ENCODE assay signal across 18 cellular contexts in genomic region chr4:134628074-134628473, GRCh38.
DNase-seq lines count a peak whose midpoint lies in the region; ATAC-seq, FAIRE-seq and TF ChIP-seq lines count a peak whose summit lies in the region.
"Had no signal": no experiment of that assay in that cellular context is flagged by ENCODE, and none has a peak within 500 bp of the region (broad histone marks: within the 10 kb centered on the region; RNA-seq: fewer than 3 reads in every experiment).

No MANE protein-coding gene starts in this region.

- H4K20me1 ChIP-seq in HepG2 (ENCODE audit: insufficient read depth, low read length) (no peaks in the 10 kb centered on the region), osteoblast (ENCODE audit: insufficient read depth, low read length) (no peaks in the 10 kb centered on the region)

- H3K9ac ChIP-seq in HepG2 (ENCODE audit: insufficient read depth, low read depth, low read length) = no peak overlapping the region

- DNase-seq in HepG2 (ENCODE audit: low spot score) = no peak
- DNase-seq in right lobe of liver = no peak
- DNase-seq in amniotic epithelial cell (ENCODE audit: low read depth) = peak; percentile 15
- peak; percentile 18 for DNase-seq in fibroblast of villous mesenchyme (ENCODE audit: low read depth)
- DNase-seq in osteoblast (ENCODE audit: insufficient read length, low spot score, missing footprints) = no peak
- no peak for DNase-seq in RKO (ENCODE audit: low spot score)
- DNase-seq: CD4-positive, CD25-positive, alpha-beta regulatory T cell; H7; IMR-90; Kasumi-1; NCI-H1417 treated with DMSO at 0.1 percent for 48 hours; NCI-H2029 treated with DMSO at 0.1 percent for 48 hours; NCI-H524 treated with DMSO at 0.1 percent for 48 hours; SJCRH30 had no signal

- intact Hi-C loops in HepG2 (cut with micrococcal nuclease; ENCODE audit: unreplicated experiment) = no loop called here
- intact Hi-C loops in right lobe of liver (cut with DNase I) = no loop called here

- H3K27me3 ChIP-seq in HepG2 (ENCODE audit: control insufficient read depth in 1 of 2, insufficient read depth in 2 of 2, low read length in 2 of 2) (no peaks in the 10 kb centered on the region), right lobe of liver (no peaks in the 10 kb centered on the region), osteoblast (ENCODE audit: insufficient read depth, low read length) (no peaks in the 10 kb centered on the region)
- H3K27me3 ChIP-seq: SJCRH30 had no signal

- H3K36me3 ChIP-seq in HepG2 (replicated peaks in 1 of 2; ENCODE audit: control insufficient read depth in 1 of 2, insufficient read depth in 2 of 2, low read length in 2 of 2) (no peaks in the 10 kb centered on the region), right lobe of liver (no peaks in the 10 kb centered on the region), osteoblast (ENCODE audit: insufficient read depth, low read length) (no peaks in the 10 kb centered on the region)
- H3K36me3 ChIP-seq: SJCRH30 had no signal

- no peak for TF ChIP-seq POLR2A in HepG2 (IDR thresholded peaks at IDR 0.05; ENCODE audit: insufficient read depth in 1 of 2, low read depth in 2 of 2, low read length in 2 of 2)
- no peak for TF ChIP-seq POLR2A in right lobe of liver (IDR thresholded peaks at IDR 0.05)

- TF ChIP-seq CTCF in HepG2 (CRISPR knock-in tag; IDR thresholded peaks at IDR 0.05) (no peak), right lobe of liver (IDR thresholded peaks at IDR 0.05) (no peak), fibroblast of villous mesenchyme (IDR thresholded peaks at IDR 0.05; ENCODE audit: insufficient read depth, low read depth, low read length) (no peak), osteoblast (IDR thresholded peaks at IDR 0.05; ENCODE audit: extremely low read depth, low read depth, low read length) (no peak)

- CTCF ChIA-PET in HepG2 (lab: Yijun Ruan, JAX; ENCODE audit: low intra/inter-chr PET ratio, low total read pairs) = no interaction called here

- TF ChIP-seq RAD21 in HepG2 (CRISPR knock-in tag; IDR thresholded peaks at IDR 0.05) = no peak

- H3K4me1 ChIP-seq in HepG2 (ENCODE audit: insufficient read depth, low read length) = no peaks in the 10 kb centered on the region
- H3K4me1 ChIP-seq in right lobe of liver = no peaks in the 10 kb centered on the region
- no peaks in the 10 kb centered on the region for H3K4me1 ChIP-seq in osteoblast (ENCODE audit: insufficient read depth, low read length)

- peak overlapping the region; percentile 29; the same call in 1 of the 2 replicates for H3K4me2 ChIP-seq in HepG2 (ENCODE audit: low read depth, low read length)
- H3K4me2 ChIP-seq in osteoblast (ENCODE audit: insufficient read depth, low read length) = no peak overlapping the region

- POLR2A ChIA-PET in HepG2 (lab: Yijun Ruan, JAX) = no interaction called here

- no peak for TF ChIP-seq EP300 in HepG2 (IDR thresholded peaks at IDR 0.05; ENCODE audit: low read depth in 2 of 2, low read length in 2 of 2)
- no peak for TF ChIP-seq EP300 in HepG2 (CRISPR knock-in tag; IDR thresholded peaks at IDR 0.05; ENCODE audit: borderline replicate concordance)

- H3K79me2 ChIP-seq in HepG2 (ENCODE audit: insufficient read depth, low read length) (no peaks in the 10 kb centered on the region), osteoblast (ENCODE audit: insufficient read depth, low read length) (no peaks in the 10 kb centered on the region)

- no peak for ATAC-seq in HepG2
- ATAC-seq in right lobe of liver = no peak
- no peak for ATAC-seq in GM21390 (IDR thresholded peaks at IDR 0.05; ENCODE audit: unreplicated experiment)
- no peak for ATAC-seq in HG03139 (IDR thresholded peaks at IDR 0.05; ENCODE audit: unreplicated experiment)

- H3K9me3 ChIP-seq in HepG2 (ENCODE audit: low read length) (no peaks in the 10 kb centered on the region), right lobe of liver (no peaks in the 10 kb centered on the region), osteoblast (ENCODE audit: low read depth, low read length) (peaks cover 2% of the 10 kb centered on the region)
- H3K9me3 ChIP-seq: SJCRH30 had no signal

- FAIRE-seq in HepG2 (lab: Jason Lieb, UNC) = no peak
- FAIRE-seq: G401.6 had no signal

- BruUV-seq in HepG2 (replicated peaks; lab: Mats Ljungman, UMichigan) = no TSS peak

- no peak overlapping the region for H3K27ac ChIP-seq in HepG2 (ENCODE audit: extremely low read length, insufficient read depth, low read length)
- no peak overlapping the region for H3K27ac ChIP-seq in right lobe of liver
- no peak overlapping the region for H3K27ac ChIP-seq in osteoblast (ENCODE audit: low read depth, low read length)
- H3K27ac ChIP-seq: RWPE1, SJCRH30 had no signal

- no peak overlapping the region for H3K4me3 ChIP-seq in HepG2 (replicated peaks in 1 of 3; ENCODE audit: insufficient read depth in 1 of 3, low read depth in 2 of 3, low read length in 3 of 3)
- H3K4me3 ChIP-seq in right lobe of liver = no peak overlapping the region
- H3K4me3 ChIP-seq in fibroblast of villous mesenchyme (ENCODE audit: low read depth, low read length) = no peak overlapping the region
- H3K4me3 ChIP-seq in osteoblast (ENCODE audit: insufficient read depth, low read length) = no peak overlapping the region
- H3K4me3 ChIP-seq: SJCRH30 had no signal

- H2AFZ ChIP-seq in HepG2 (ENCODE audit: low read length) = no peak overlapping the region
- no peak overlapping the region for H2AFZ ChIP-seq in osteoblast (ENCODE audit: low read length)

- in situ Hi-C loops in HepG2 (cut with HindIII; ENCODE audit: extremely low pct_ligation_motif_present, low pct_unique_long_range_greater_than_20kb) = no loop called here

TF ChIP-seq in HepG2, 621 proteins besides CTCF, POLR2A, EP300 and RAD21 (continues in another document):
- no peak for TF ChIP-seq SRSF4 (IDR thresholded peaks at IDR 0.05; ENCODE audit: low read depth, low read length, poor library complexity, severe bottlenecking)
- TF ChIP-seq HDAC2 (CRISPR knock-in tag; IDR thresholded peaks at IDR 0.05) = no peak
- no peak for TF ChIP-seq ZNF282 (IDR thresholded peaks at IDR 0.05; ENCODE audit: partially characterized antibody)
- no peak for TF ChIP-seq SRF (IDR thresholded peaks at IDR 0.05; ENCODE audit: low read depth, low read length)
- no peak for TF ChIP-seq ZNF205 (CRISPR knock-in tag; IDR thresholded peaks at IDR 0.05)
- no peak for TF ChIP-seq ZBTB43 (CRISPR knock-in tag; conservative IDR thresholded peaks at IDR 0.05)
- TF ChIP-seq ZNF329 (CRISPR knock-in tag; IDR thresholded peaks at IDR 0.05; ENCODE audit: low read depth) = no peak
- no peak for TF ChIP-seq ERF (CRISPR knock-in tag; IDR thresholded peaks at IDR 0.05)
- TF ChIP-seq E2F1 (CRISPR knock-in tag; IDR thresholded peaks at IDR 0.05) = no peak
- no peak for TF ChIP-seq TOE1 (CRISPR knock-in tag; IDR thresholded peaks at IDR 0.05)
- no peak for TF ChIP-seq ZNF740 (CRISPR knock-in tag; IDR thresholded peaks at IDR 0.05)

Comparison
In these comparisons a context has a peak if more than half of its experiments do, and no peak if none do; other contexts are left out.
1. DNase-seq: peak in amniotic epithelial cell (single experiment) and fibroblast of villous mesenchyme (single experiment); none in HepG2 (single experiment), right lobe of liver (0 of 3), osteoblast (single experiment) and RKO (single experiment).